In genomic region chr14:106578479-106578878, GRCh38 we compare ENCODE assay signal across 15 cellular contexts.
DNase-seq lines count a peak whose midpoint lies in the region; ATAC-seq, FAIRE-seq and TF ChIP-seq lines count a peak whose summit lies in the region.
"Had no signal": no experiment of that assay in that cellular context is flagged by ENCODE, and none has a peak within 500 bp of the region (broad histone marks: within the 10 kb centered on the region; RNA-seq: fewer than 3 reads in every experiment).

No MANE protein-coding gene starts in this region.

- TF ChIP-seq POLR2A in NB4 (IDR thresholded peaks at IDR 0.05; ENCODE audit: extremely low read depth, insufficient read length) = no peak
- TF ChIP-seq POLR2A in Peyer's patch (IDR thresholded peaks at IDR 0.05) = no peak

- DNase-seq in GM19239 (ENCODE audit: insufficient read length, low spot score) (no peak), NB4 (ENCODE audit: low read depth) (peak; percentile 20), Peyer's patch (peak in 2 of 3 donors; percentile 46 to 54), upper lobe of right lung (no peak), mesothelial cell of epicardium (ENCODE audit: low spot score in 2 of 2, unreplicated experiment in 2 of 2) (no peak), NCI-H2029 (lab: John Stamatoyannopoulos, UW) (no peak)
- DNase-seq: C1 segment of cervical spinal cord, DMS53, MV-4-11, NCI-H1694 treated with DMSO at 0.1 percent for 48 hours, T-helper 1 cell had no signal

- peaks cover 3% of the 10 kb centered on the region for H3K36me3 Mint-ChIP-seq in mesothelial cell of epicardium

- ATAC-seq in upper lobe of right lung (peak; percentile 12), HG02938 (IDR thresholded peaks at IDR 0.05; ENCODE audit: unreplicated experiment) (no peak)
- ATAC-seq: Right ventricle myocardium inferior had no signal

- TF ChIP-seq CTCF in NB4 (IDR thresholded peaks at IDR 0.05; ENCODE audit: low read depth, low read length) (no peak), Peyer's patch (IDR thresholded peaks at IDR 0.05) (no peak), upper lobe of right lung (IDR thresholded peaks at IDR 0.05) (no peak), mesothelial cell of epicardium (IDR thresholded peaks at IDR 0.05; ENCODE audit: unreplicated experiment) (no peak)

- H3K9me3 ChIP-seq in Peyer's patch = no peaks in the 10 kb centered on the region
- no peaks in the 10 kb centered on the region for H3K9me3 ChIP-seq in upper lobe of right lung

- intact Hi-C loops in upper lobe of right lung (cut with DNase I) = no loop called here

- H3K36me3 ChIP-seq in Peyer's patch (no peaks in the 10 kb centered on the region), upper lobe of right lung (no peaks in the 10 kb centered on the region)

- no peak overlapping the region for H3K27ac Mint-ChIP-seq in mesothelial cell of epicardium

- no peak overlapping the region for H3K27ac ChIP-seq in Peyer's patch
- H3K27ac ChIP-seq in upper lobe of right lung = no peak overlapping the region
- H3K27ac ChIP-seq: SK-N-MC had no signal

- H3K4me1 Mint-ChIP-seq in mesothelial cell of epicardium = no peaks in the 10 kb centered on the region

- no peak overlapping the region for H3K4me3 Mint-ChIP-seq in mesothelial cell of epicardium

- H3K27me3 ChIP-seq in Peyer's patch (no peaks in the 10 kb centered on the region), upper lobe of right lung (peaks cover 25% of the 10 kb centered on the region)

- H3K27me3 Mint-ChIP-seq in mesothelial cell of epicardium (ENCODE audit: low read depth) = no peaks in the 10 kb centered on the region

- H3K9me3 Mint-ChIP-seq in mesothelial cell of epicardium = peaks cover 68% of the 10 kb centered on the region

- FAIRE-seq in GM19239 (lab: Jason Lieb, UNC) = peak; percentile 57
- FAIRE-seq: G401.6 had no signal

- no peak overlapping the region for H3K4me3 ChIP-seq in NB4 (ENCODE audit: low read depth, low read length)
- no peak overlapping the region for H3K4me3 ChIP-seq in Peyer's patch
- H3K4me3 ChIP-seq in upper lobe of right lung = no peak overlapping the region
- H3K4me3 ChIP-seq: SK-N-MC had no signal

- H3K4me1 ChIP-seq in Peyer's patch = no peaks in the 10 kb centered on the region
- H3K4me1 ChIP-seq in upper lobe of right lung = no peaks in the 10 kb centered on the region

Comparison
In these comparisons a context has a peak if more than half of its experiments do, and no peak if none do; other contexts are left out.
1. DNase-seq: peak in NB4 (single experiment) and Peyer's patch (2 of 3); none in GM19239 (single experiment), upper lobe of right lung (single experiment), mesothelial cell of epicardium (0 of 2) and NCI-H2029 (single experiment).